Comparison of ENCODE assay signal across 19 cellular contexts in the genomic region with DNA sequence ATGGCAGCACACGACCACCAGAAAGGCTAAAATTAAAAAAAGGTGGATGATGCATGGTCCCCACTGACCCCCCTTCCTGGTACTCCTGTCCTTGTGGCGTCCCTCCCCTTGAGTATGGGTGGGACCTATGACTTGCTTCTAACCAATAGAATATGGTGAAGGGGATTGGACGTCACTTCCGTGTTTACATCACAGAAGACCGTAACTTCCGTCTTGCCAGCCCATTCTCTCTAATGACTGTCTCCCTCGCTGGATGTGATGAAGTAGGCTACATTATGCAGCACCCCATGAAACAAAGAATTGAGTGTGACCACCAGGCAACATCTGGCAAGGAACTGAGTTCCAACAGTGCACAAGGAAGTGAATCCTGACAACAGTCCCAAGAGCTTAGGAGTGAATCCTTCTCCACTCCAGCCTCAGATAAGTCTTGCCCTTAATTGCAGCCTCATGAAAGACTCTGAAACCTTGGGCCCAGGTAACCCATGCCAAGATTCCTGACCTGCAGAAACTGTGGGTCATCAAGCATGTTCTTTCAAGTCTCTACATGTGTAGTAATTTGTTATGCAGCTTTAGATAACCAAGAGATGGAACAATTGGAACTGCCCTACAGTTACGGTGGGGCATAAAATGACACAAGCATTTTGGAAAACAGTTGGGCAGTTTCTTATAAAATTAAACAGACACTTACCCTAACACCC.
DNase-seq lines count a peak whose midpoint lies in the region; ATAC-seq and TF ChIP-seq lines count a peak whose summit lies in the region.
"Had no signal": no experiment of that assay in that cellular context is flagged by ENCODE, and none has a peak within 500 bp of the region (broad histone marks: within the 10 kb centered on the region; RNA-seq: fewer than 3 reads in every experiment).

No MANE protein-coding gene starts in this region.

- no peaks in the 10 kb centered on the region for H3K79me2 ChIP-seq in GM23338 (replicated peaks; ENCODE audit: insufficient read depth)

- H3K9me3 ChIP-seq in endodermal cell (ENCODE audit: control insufficient read depth, low read length): no peaks in the 10 kb centered on the region

- 85% methylated on average over 7 to 8 of the region's 8 CpGs for WGBS in endodermal cell (ENCODE audit: insufficient coverage in 1 of 2, insufficient read length in 1 of 2), 2 experiments

- H3K9me3 Mint-ChIP-seq in GM23338 (no peaks in the 10 kb centered on the region), WTC11 (peaks cover 3% of the 10 kb centered on the region; the same call in 1 of the 2 replicates), endodermal cell (no peaks in the 10 kb centered on the region)
- H3K9me3 Mint-ChIP-seq: H9; T-helper 2 cell treated with Interferon-gamma antibody and Interleukin-4, amounts not matched to agents 5 μg/mL and 100 μg/mL, for 36 hours had no signal

- H3K4me2 ChIP-seq in GM23338: no peak overlapping the region

- H3K4me3 Mint-ChIP-seq in GM23338 (no peak overlapping the region), WTC11 (no peak overlapping the region), endodermal cell (no peak overlapping the region)
- H3K4me3 Mint-ChIP-seq: CD14-positive monocyte; H9; IgD-negative memory B cell; T-helper 2 cell treated with Interferon-gamma antibody and Interleukin-4, amounts not matched to agents 5 μg/mL and 100 μg/mL, for 36 hours had no signal

- no peak overlapping the region for H3K4me3 ChIP-seq in GM23338
- H3K4me3 ChIP-seq in endodermal cell (ENCODE audit: low read length): no peak overlapping the region

- H3F3A ChIP-seq in GM23338 (replicated peaks; ENCODE audit: low read depth): no peaks in the 10 kb centered on the region

- no peaks in the 10 kb centered on the region for H3K36me3 ChIP-seq in GM23338 (ENCODE audit: insufficient read depth)
- H3K36me3 ChIP-seq in endodermal cell (ENCODE audit: control insufficient read depth, insufficient read depth, low read length): no peaks in the 10 kb centered on the region

- no peak overlapping the region for H3K9ac ChIP-seq in endodermal cell (ENCODE audit: extremely low read depth, low read length, poor library complexity, severe bottlenecking)

- H3K27me3 Mint-ChIP-seq in GM23338 (ENCODE audit: insufficient read depth, low read depth, poor library complexity) (no peaks in the 10 kb centered on the region), WTC11 (ENCODE audit: low read depth) (no peaks in the 10 kb centered on the region), endodermal cell (ENCODE audit: insufficient read depth) (no peaks in the 10 kb centered on the region)

- DNase-seq in GM23338 (ENCODE audit: low spot score) (no peak), NAMALWA (ENCODE audit: low spot score) (peak; percentile 84), WTC11 (ENCODE audit: low spot score) (no peak), foreskin keratinocyte (peak; percentile 68 to 86), endodermal cell (no peak)
- DNase-seq in activated T-cell treated with anti-CD3 and anti-CD28 coated beads, Interleukin-2, amount 50 U/mL, for 48 hours: no peak
- DNase-seq: AML-193; H9; Kasumi-1; MM.1S; NCI-H1092 treated with DMSO at 0.1 percent for 48 hours; NCI-H2081 treated with DMSO at 0.1 percent for 48 hours; NCI-H510A treated with DMSO at 0.1 percent for 48 hours; NK-92 treated with Interleukin-12 subunit alpha and Interleukin-12 subunit beta, amount 100 ng/mL, for 24 hours; PC-3 had no signal

- no peaks in the 10 kb centered on the region; the same call in 1 of the 2 replicates for H3K9me2 ChIP-seq in GM23338 (ENCODE audit: insufficient read depth)

- TF ChIP-seq CTCF in GM23338 (conservative IDR thresholded peaks at IDR 0.05; ENCODE audit: low read depth in 2 of 2): no peak
- no peak for TF ChIP-seq CTCF in WTC11 (IDR thresholded peaks at IDR 0.05)
- TF ChIP-seq CTCF in foreskin keratinocyte (conservative IDR thresholded peaks at IDR 0.05): no peak
- no peak for TF ChIP-seq CTCF in endodermal cell (conservative IDR thresholded peaks at IDR 0.05)

- no peak overlapping the region for H3K27ac Mint-ChIP-seq in GM23338
- H3K27ac Mint-ChIP-seq in WTC11: no peak overlapping the region
- no peak overlapping the region for H3K27ac Mint-ChIP-seq in endodermal cell
- H3K27ac Mint-ChIP-seq: CD14-positive monocyte; H9; IgD-negative memory B cell; T-helper 2 cell treated with Interferon-gamma antibody and Interleukin-4, amounts not matched to agents 5 μg/mL and 100 μg/mL, for 36 hours had no signal

- H3K27me3 ChIP-seq in GM23338 (ENCODE audit: insufficient read depth) (no peaks in the 10 kb centered on the region), foreskin keratinocyte (no peaks in the 10 kb centered on the region), endodermal cell (ENCODE audit: control insufficient read depth, insufficient read depth, low read length, poor library complexity, severe bottlenecking) (no peaks in the 10 kb centered on the region)

- H3K27ac ChIP-seq in GM23338 (ENCODE audit: low read depth) (no peak overlapping the region), foreskin keratinocyte (peak overlapping the region; percentile 33), endodermal cell (ENCODE audit: low read depth, low read length) (no peak overlapping the region)

- H3K4me1 ChIP-seq in GM23338 (ENCODE audit: insufficient read depth): no peaks in the 10 kb centered on the region
- peaks cover 22% of the 10 kb centered on the region for H3K4me1 ChIP-seq in foreskin keratinocyte
- H3K4me1 ChIP-seq in endodermal cell (ENCODE audit: control insufficient read depth, insufficient read depth, low read length): no peaks in the 10 kb centered on the region

- peak overlapping the region; percentile 72; the same call in 1 of the 2 replicates for H2AFZ ChIP-seq in GM23338

- no peaks in the 10 kb centered on the region for H3K36me3 Mint-ChIP-seq in GM23338 (ENCODE audit: low read depth)
- no peaks in the 10 kb centered on the region for H3K36me3 Mint-ChIP-seq in WTC11
- H3K36me3 Mint-ChIP-seq in endodermal cell (ENCODE audit: low read depth): no peaks in the 10 kb centered on the region
- H3K36me3 Mint-ChIP-seq: CD14-positive monocyte, IgD-negative memory B cell had no signal

- ATAC-seq in GM23338: no peak
- 0 out of 2 replicates have a peak, but pooled peaks have one; percentile 22 for ATAC-seq in WTC11
- ATAC-seq in foreskin keratinocyte: peak; percentile 9
- ATAC-seq in HG03457 (IDR thresholded peaks at IDR 0.05; ENCODE audit: unreplicated experiment): no peak
- ATAC-seq: PC-3 had no signal

- CTCF ChIA-PET in WTC11 (lab: Charles Lee): no interaction called here

- H4K20me1 ChIP-seq in GM23338 (replicated peaks; ENCODE audit: insufficient read depth): no peaks in the 10 kb centered on the region

- no peaks in the 10 kb centered on the region for H3K4me1 Mint-ChIP-seq in GM23338
- H3K4me1 Mint-ChIP-seq in WTC11: no peaks in the 10 kb centered on the region
- no peaks in the 10 kb centered on the region for H3K4me1 Mint-ChIP-seq in endodermal cell
- H3K4me1 Mint-ChIP-seq: H9, IgD-negative memory B cell had no signal

- POLR2A ChIA-PET in WTC11 (lab: Charles Lee): no interaction called here

TF ChIP-seq in GM23338, 12 proteins besides CTCF, POLR2A, EP300 and RAD21 (continues in another document):
- TF ChIP-seq, protein P1, sequence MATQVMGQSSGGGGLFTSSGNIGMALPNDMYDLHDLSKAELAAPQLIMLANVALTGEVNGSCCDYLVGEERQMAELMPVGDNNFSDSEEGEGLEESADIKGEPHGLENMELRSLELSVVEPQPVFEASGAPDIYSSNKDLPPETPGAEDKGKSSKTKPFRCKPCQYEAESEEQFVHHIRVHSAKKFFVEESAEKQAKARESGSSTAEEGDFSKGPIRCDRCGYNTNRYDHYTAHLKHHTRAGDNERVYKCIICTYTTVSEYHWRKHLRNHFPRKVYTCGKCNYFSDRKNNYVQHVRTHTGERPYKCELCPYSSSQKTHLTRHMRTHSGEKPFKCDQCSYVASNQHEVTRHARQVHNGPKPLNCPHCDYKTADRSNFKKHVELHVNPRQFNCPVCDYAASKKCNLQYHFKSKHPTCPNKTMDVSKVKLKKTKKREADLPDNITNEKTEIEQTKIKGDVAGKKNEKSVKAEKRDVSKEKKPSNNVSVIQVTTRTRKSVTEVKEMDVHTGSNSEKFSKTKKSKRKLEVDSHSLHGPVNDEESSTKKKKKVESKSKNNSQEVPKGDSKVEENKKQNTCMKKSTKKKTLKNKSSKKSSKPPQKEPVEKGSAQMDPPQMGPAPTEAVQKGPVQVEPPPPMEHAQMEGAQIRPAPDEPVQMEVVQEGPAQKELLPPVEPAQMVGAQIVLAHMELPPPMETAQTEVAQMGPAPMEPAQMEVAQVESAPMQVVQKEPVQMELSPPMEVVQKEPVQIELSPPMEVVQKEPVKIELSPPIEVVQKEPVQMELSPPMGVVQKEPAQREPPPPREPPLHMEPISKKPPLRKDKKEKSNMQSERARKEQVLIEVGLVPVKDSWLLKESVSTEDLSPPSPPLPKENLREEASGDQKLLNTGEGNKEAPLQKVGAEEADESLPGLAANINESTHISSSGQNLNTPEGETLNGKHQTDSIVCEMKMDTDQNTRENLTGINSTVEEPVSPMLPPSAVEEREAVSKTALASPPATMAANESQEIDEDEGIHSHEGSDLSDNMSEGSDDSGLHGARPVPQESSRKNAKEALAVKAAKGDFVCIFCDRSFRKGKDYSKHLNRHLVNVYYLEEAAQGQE (IDR thresholded peaks at IDR 0.05; ENCODE audit: unreplicated experiment): no peak

TF ChIP-seq in WTC11, 78 proteins besides CTCF, POLR2A, EP300 and RAD21:
- TF ChIP-seq NR2C2 (CRISPR knock-in tag; IDR thresholded peaks at IDR 0.05) (no peak), TCF7 (CRISPR knock-in tag; IDR thresholded peaks at IDR 0.05; ENCODE audit: low read depth) (no peak), CREB1 (CRISPR knock-in tag; IDR thresholded peaks at IDR 0.05) (no peak), EMX1 (CRISPR knock-in tag; IDR thresholded peaks at IDR 0.05) (no peak)

Comparison
In these comparisons a context has a peak if more than half of its experiments do, and no peak if none do; other contexts are left out.
1. ATAC-seq: peak in WTC11 (single experiment) and foreskin keratinocyte (single experiment); none in GM23338 (single experiment) and HG03457 (single experiment).
2. DNase-seq: peak in NAMALWA (single experiment) and foreskin keratinocyte (2 of 2); none in GM23338 (single experiment), WTC11 (single experiment), endodermal cell (single experiment) and activated T-cell treated with anti-CD3 and anti-CD28 coated beads, Interleukin-2, amount 50 U/mL, for 48 hours (0 of 2).